1 cellular context compared by ENCODE assay signal in the genomic region with DNA sequence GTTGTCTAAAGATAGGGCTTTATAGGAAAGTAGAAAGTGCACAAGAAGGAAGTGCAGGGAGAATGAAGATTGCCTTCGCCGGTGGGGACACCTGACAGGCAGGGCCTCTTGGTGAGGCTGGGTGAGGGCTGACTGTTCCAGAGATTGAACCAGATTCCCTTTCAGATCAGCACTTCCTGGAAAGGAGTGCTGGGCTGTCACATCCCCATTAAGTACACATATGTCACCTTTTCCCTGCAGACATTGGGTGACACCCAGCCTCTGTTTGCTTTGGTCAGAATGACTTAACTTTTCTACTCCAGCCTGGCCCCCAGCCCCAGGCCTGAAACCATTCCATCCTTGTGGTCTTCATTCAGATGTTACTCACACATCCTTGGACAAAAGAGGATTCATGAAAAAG.
A peak's percentile ranks its signal among the peaks of the same experiment; 100 is the strongest.
TF ChIP-seq lines count a peak whose summit lies in the region.

No MANE protein-coding gene starts in this region.

TF ChIP-seq in K562, 482 proteins besides CTCF, POLR2A, EP300 and RAD21:
- TF ChIP-seq SPI1 (IDR thresholded peaks at IDR 0.05; ENCODE audit: borderline replicate concordance, low read depth, low read length): peak; percentile 46; the same call in 1 of the 2 replicates
- peak; percentile 50 for TF ChIP-seq MEIS2 (IDR thresholded peaks at IDR 0.05; ENCODE audit: partially characterized antibody)
- no peak for TF ChIP-seq ZNF232 (CRISPR knock-in tag; IDR thresholded peaks at IDR 0.05)
- TF ChIP-seq ZNF586 (CRISPR knock-in tag; conservative IDR thresholded peaks at IDR 0.05): no peak
- peak; percentile 76 for TF ChIP-seq PKNOX1 (IDR thresholded peaks at IDR 0.05)
- peak; percentile 37; the same call in 1 of the 2 replicates for TF ChIP-seq L3MBTL2 (IDR thresholded peaks at IDR 0.05)
- 0 out of 2 replicates have a peak, but pooled peaks have one; percentile 19 for TF ChIP-seq ATF7 (IDR thresholded peaks at IDR 0.05)
